17 cellular contexts compared by ENCODE assay signal in genomic region chr12:3461391-3461790, GRCh38. TPM values are rescaled to one million over a fixed set of nuclear protein-coding genes. Genes with fewer than 3 reads are reported as not detected.
DNase-seq lines count a peak whose midpoint lies in the region; ATAC-seq and TF ChIP-seq lines count a peak whose summit lies in the region.
"Had no signal": no experiment of that assay in that cellular context is flagged by ENCODE, and none has a peak within 500 bp of the region (broad histone marks: within the 10 kb centered on the region; RNA-seq: fewer than 3 reads in every experiment).

No MANE protein-coding gene starts in this region.

- DNase-seq in H9 (peak; percentile 28), astrocyte of the spinal cord (ENCODE audit: low read depth, low spot score) (peak; percentile 7), left cardiac atrium (peak; percentile 36), posterior vena cava (ENCODE audit: low spot score) (peak; percentile 16), GM03348 (ENCODE audit: low spot score) (no peak), HCEC 1CT (no peak)
- DNase-seq: CD4-positive, alpha-beta memory T cell; H7; IMR-90; NCI-H1417 treated with DMSO at 0.1 percent for 48 hours; NCI-H187 treated with DMSO at 0.1 percent for 48 hours; NCI-H345; NCI-H526 treated with DMSO at 0.1 percent for 48 hours; OCI-M1; SJCRH30 had no signal

- H3K4me1 ChIP-seq in H9 (ENCODE audit: insufficient read depth, low read length), result peaks cover 4% of the 10 kb centered on the region
- H3K4me1 ChIP-seq: SJCRH30 had no signal

- H2AK5ac ChIP-seq in H9 (ENCODE audit: insufficient read length, low read length), result no peak overlapping the region

- peaks cover 10 to 14% of the 10 kb centered on the region in 2 experiments for H3K4me1 Mint-ChIP-seq in H9
- H3K4me1 Mint-ChIP-seq: CD4-positive, alpha-beta memory T cell had no signal

- no peaks in the 10 kb centered on the region for H3K27me3 ChIP-seq in H9 (ENCODE audit: insufficient read depth, low read length)
- H3K27me3 ChIP-seq: BLaER1 had no signal

- no peak overlapping the region for H2BK20ac ChIP-seq in H9 (ENCODE audit: low read depth, low read length, poor library complexity, severe bottlenecking)

- H3K56ac ChIP-seq in H9 (ENCODE audit: insufficient read length, low read depth, low read length), result no peak overlapping the region

- H3K23ac ChIP-seq in H9 (ENCODE audit: insufficient read length, low read depth, low read length), result no peak overlapping the region

- no peaks in the 10 kb centered on the region for H3K9me3 Mint-ChIP-seq in H9
- H3K9me3 Mint-ChIP-seq: CD4-positive, alpha-beta memory T cell had no signal

- H3K23me2 ChIP-seq in H9 (ENCODE audit: insufficient read length, low read depth, low read length, poor library complexity, severe bottlenecking), result no peaks in the 10 kb centered on the region

- no peak overlapping the region for H3K9ac ChIP-seq in H9 (ENCODE audit: extremely low read depth, insufficient read length, low read length)
- H3K9ac ChIP-seq: BLaER1 had no signal

- no peaks in the 10 kb centered on the region for H3K36me3 Mint-ChIP-seq in H9 (ENCODE audit: insufficient read depth in 1 of 3, low read depth in 3 of 3)
- H3K36me3 Mint-ChIP-seq: CD4-positive, alpha-beta memory T cell had no signal

- H2BK12ac ChIP-seq in H9 (ENCODE audit: insufficient read length, low read depth, low read length), result no peak overlapping the region

- TF ChIP-seq CTCF in H9 (conservative IDR thresholded peaks at IDR 0.05), result no peak
- no peak for TF ChIP-seq CTCF in astrocyte of the spinal cord (IDR thresholded peaks at IDR 0.05; ENCODE audit: low read depth, low read length)

- H3K18ac ChIP-seq in H9 (ENCODE audit: insufficient read length, low read depth, low read length), result no peak overlapping the region

- no peaks in the 10 kb centered on the region for H4K20me1 ChIP-seq in H9 (ENCODE audit: control insufficient read depth, insufficient read depth, insufficient read length)
- H4K20me1 ChIP-seq: BLaER1 had no signal

- H3K14ac ChIP-seq in H9 (ENCODE audit: insufficient read depth, low read length), result no peak overlapping the region; the same call in 1 of the 2 replicates

- no CpG with 5 or more reads among the region's 4 CpGs for WGBS in H9 (ENCODE audit: extremely low coverage, insufficient read length, low lambda C conversion rate)

- no peak overlapping the region for H3T11ph ChIP-seq in H9 (ENCODE audit: low read length)

- ATAC-seq in left cardiac atrium (peak in 1 of 2 donors; percentile 78), HG03175 (IDR thresholded peaks at IDR 0.05; ENCODE audit: unreplicated experiment) (no peak)

- H3K4me2 ChIP-seq in H9 (ENCODE audit: insufficient read depth, insufficient read length, low read length), result no peak overlapping the region
- H3K4me2 ChIP-seq: BLaER1 had no signal

- no peaks in the 10 kb centered on the region for H3K9me3 ChIP-seq in H9 (ENCODE audit: control insufficient read depth, low read depth, low read length)
- H3K9me3 ChIP-seq: BLaER1, SJCRH30 had no signal

- no peak overlapping the region for H2BK5ac ChIP-seq in H9 (ENCODE audit: insufficient read length, low read length)

- no peak overlapping the region for H2AFZ ChIP-seq in H9 (ENCODE audit: low read length)

- no peak overlapping the region for H3K4me3 Mint-ChIP-seq in H9
- H3K4me3 Mint-ChIP-seq: CD4-positive, alpha-beta memory T cell had no signal

- H3K27ac Mint-ChIP-seq in H9, result no peak overlapping the region
- H3K27ac Mint-ChIP-seq: CD4-positive, alpha-beta memory T cell had no signal

- no peak overlapping the region for H2BK120ac ChIP-seq in H9 (ENCODE audit: low read depth, low read length, poor library complexity, severe bottlenecking)

- no peak overlapping the region for H4K8ac ChIP-seq in H9 (replicated peaks; ENCODE audit: insufficient read length, low read depth, low read length)

- H3K27me3 Mint-ChIP-seq in H9 (ENCODE audit: low read depth), result peaks cover 11% of the 10 kb centered on the region

- H4K91ac ChIP-seq in H9 (ENCODE audit: insufficient read length, low read depth, low read length), result no peak overlapping the region

- no peaks in the 10 kb centered on the region for H3K79me1 ChIP-seq in H9 (ENCODE audit: insufficient read depth, low read depth, low read length, poor library complexity, severe bottlenecking)

- intact Hi-C loops in left cardiac atrium (cut with DNase I), result no loop called here
- intact Hi-C loops in posterior vena cava (cut with DNase I), result no loop called here

- no peak overlapping the region for H3K4me3 ChIP-seq in astrocyte of the spinal cord (ENCODE audit: low read depth, low read length)
- H3K4me3 ChIP-seq: BLaER1, SJCRH30 had no signal

- in situ Hi-C loops in astrocyte of the spinal cord (cut with HindIII; ENCODE audit: low sequenced_read_pairs), result no loop called here

- no peak overlapping the region for H2BK15ac ChIP-seq in H9 (ENCODE audit: low read depth, low read length)

- no peak overlapping the region for H3K27ac ChIP-seq in H9 (ENCODE audit: insufficient read length, low read depth, low read length)
- H3K27ac ChIP-seq: BLaER1, SJCRH30 had no signal

- H3K79me2 ChIP-seq in H9 (ENCODE audit: insufficient read depth, low read length), result no peaks in the 10 kb centered on the region; the same call in 1 of the 2 replicates

- no peak overlapping the region for H3K4ac ChIP-seq in H9 (ENCODE audit: low read depth, low read length)

- H4K5ac ChIP-seq in H9 (ENCODE audit: insufficient read length, low read depth, low read length), result no peak overlapping the region

RNA-seq across cellular contexts. Expression of gene PRMT8, which starts 29.6 kb away (rescaled TPM):
- total RNA-seq in H9 (2021) (0.83 and 0.86 TPM in 2 replicates), left cardiac atrium (under 1 TPM; 0.41 to 0.97 TPM), posterior vena cava (not detected)
- total RNA-seq: CD4-positive, alpha-beta memory T cell; IMR-90; SJCRH30 had no signal

Comparison
In these comparisons a context has a peak if more than half of its experiments do, and no peak if none do; other contexts are left out.
1. DNase-seq: peak in H9 (single experiment), astrocyte of the spinal cord (single experiment), left cardiac atrium (single experiment) and posterior vena cava (single experiment); none in GM03348 (single experiment) and HCEC 1CT (single experiment).